Comparison of ENCODE assay signal across 22 cellular contexts in genomic region chr1:5164155-5164554, GRCh38.
DNase-seq lines count a peak whose midpoint lies in the region; ATAC-seq lines count a peak whose summit lies in the region.
"Had no signal": no experiment of that assay in that cellular context is flagged by ENCODE, and none has a peak within 500 bp of the region (broad histone marks: within the 10 kb centered on the region; RNA-seq: fewer than 3 reads in every experiment).

No MANE protein-coding gene starts in this region.

- no peaks in the 10 kb centered on the region for H3K4me1 ChIP-seq in mesendoderm (ENCODE audit: control insufficient read depth, low read depth, low read length)
- H3K4me1 ChIP-seq: heart right ventricle, stomach had no signal

- POLR2A ChIA-PET in activated CD4-positive, alpha-beta memory T cell treated with anti-CD3 and anti-CD28 coated beads for 36 hours (lab: Charles Lee), result no interaction called here
- POLR2A ChIA-PET in activated CD4-positive, alpha-beta memory T cell treated with anti-CD3 and anti-CD28 coated beads, Interleukin-2, amount 10 ng/mL, durations not matched to agents 7 days and 5 days (lab: Charles Lee), result no interaction called here

- peaks cover 16% of the 10 kb centered on the region for H3K27me3 Mint-ChIP-seq in activated CD4-positive, alpha-beta memory T cell treated with anti-CD3 and anti-CD28 coated beads for 36 hours
- H3K27me3 Mint-ChIP-seq in activated CD4-positive, alpha-beta memory T cell treated with anti-CD3 and anti-CD28 coated beads, Interleukin-2, amount 10 ng/mL, durations not matched to agents 7 days and 5 days, result no peaks in the 10 kb centered on the region

- no peaks in the 10 kb centered on the region for H3K4me1 Mint-ChIP-seq in activated CD4-positive, alpha-beta memory T cell treated with anti-CD3 and anti-CD28 coated beads for 36 hours (ENCODE audit: low read depth)
- no peaks in the 10 kb centered on the region for H3K4me1 Mint-ChIP-seq in activated CD4-positive, alpha-beta memory T cell treated with anti-CD3 and anti-CD28 coated beads, Interleukin-2, amount 10 ng/mL, durations not matched to agents 7 days and 5 days
- H3K4me1 Mint-ChIP-seq: nephron, T-cell, WTC11 had no signal

- no peak overlapping the region for H2BK15ac ChIP-seq in mesendoderm (replicated peaks; ENCODE audit: low read depth)

- no peak overlapping the region for H2AK5ac ChIP-seq in mesendoderm (ENCODE audit: low read length)

- intact Hi-C loops in activated CD4-positive, alpha-beta memory T cell treated with anti-CD3 and anti-CD28 coated beads for 36 hours (cut with micrococcal nuclease), result no loop called here

- no peaks in the 10 kb centered on the region for H3K79me1 ChIP-seq in mesendoderm (ENCODE audit: low read length)

- no peak overlapping the region for H2BK5ac ChIP-seq in mesendoderm (ENCODE audit: low read length)

- H3K9me3 Mint-ChIP-seq in activated CD4-positive, alpha-beta memory T cell treated with anti-CD3 and anti-CD28 coated beads for 36 hours, result peaks cover 3% of the 10 kb centered on the region
- H3K9me3 Mint-ChIP-seq in activated CD4-positive, alpha-beta memory T cell treated with anti-CD3 and anti-CD28 coated beads, Interleukin-2, amount 10 ng/mL, durations not matched to agents 7 days and 5 days, result peaks cover 6% of the 10 kb centered on the region
- H3K9me3 Mint-ChIP-seq: CD4-positive, alpha-beta T cell had no signal

- no peak overlapping the region for H3K4ac ChIP-seq in mesendoderm (ENCODE audit: low read depth, low read length)

- no peak overlapping the region for H3K4me3 ChIP-seq in mesendoderm (ENCODE audit: low read length)
- H3K4me3 ChIP-seq: heart right ventricle, stomach had no signal

- H3K18ac ChIP-seq in mesendoderm (ENCODE audit: low read length), result no peak overlapping the region

- DNase-seq in activated CD4-positive, alpha-beta memory T cell treated with anti-CD3 and anti-CD28 coated beads for 36 hours, result peak; percentile 39
- no peak for DNase-seq in activated CD4-positive, alpha-beta memory T cell treated with anti-CD3 and anti-CD28 coated beads, Interleukin-2, amount 10 ng/mL, durations not matched to agents 7 days and 5 days
- DNase-seq in HT1080 (ENCODE audit: low read depth) (peak; percentile 32), mesendoderm (peak; percentile 58), NCI-H1048 (lab: John Stamatoyannopoulos, UW) (no peak), iPS-NIHi7 (ENCODE audit: extremely low spot score) (no peak)
- peak; percentile 22 to 31 for DNase-seq in activated T-cell treated with anti-CD3 and anti-CD28 coated beads, Interleukin-2, amount 50 U/mL, for 48 hours
- DNase-seq: AML-193; aorta; CD4-positive, alpha-beta T cell; GOT3; heart right ventricle; left colon; mammary epithelial cell; NCI-H1105; NCI-H187; stomach; T-cell had no signal

- H3K23ac ChIP-seq in mesendoderm (ENCODE audit: low read length), result no peak overlapping the region

- no peak overlapping the region for H3K56ac ChIP-seq in mesendoderm (ENCODE audit: low read length)

- no peak overlapping the region for H3K9ac ChIP-seq in mesendoderm (ENCODE audit: low read length)

- H3K36me3 ChIP-seq in mesendoderm (ENCODE audit: control insufficient read depth, insufficient read depth, low read length), result no peaks in the 10 kb centered on the region
- H3K36me3 ChIP-seq: heart right ventricle, stomach had no signal

- H3K27ac ChIP-seq in mesendoderm (ENCODE audit: low read depth, low read length), result no peak overlapping the region
- H3K27ac ChIP-seq: heart right ventricle, stomach had no signal

- H3K36me3 Mint-ChIP-seq in activated CD4-positive, alpha-beta memory T cell treated with anti-CD3 and anti-CD28 coated beads for 36 hours, result no peaks in the 10 kb centered on the region
- H3K36me3 Mint-ChIP-seq in activated CD4-positive, alpha-beta memory T cell treated with anti-CD3 and anti-CD28 coated beads, Interleukin-2, amount 10 ng/mL, durations not matched to agents 7 days and 5 days (ENCODE audit: low read depth), result no peaks in the 10 kb centered on the region
- H3K36me3 Mint-ChIP-seq: activated naive CD8-positive, alpha-beta T cell; T-cell had no signal

- H4K8ac ChIP-seq in mesendoderm (ENCODE audit: low read depth, low read length), result no peak overlapping the region

- H3K27ac Mint-ChIP-seq in activated CD4-positive, alpha-beta memory T cell treated with anti-CD3 and anti-CD28 coated beads for 36 hours, result no peak overlapping the region
- H3K27ac Mint-ChIP-seq in activated CD4-positive, alpha-beta memory T cell treated with anti-CD3 and anti-CD28 coated beads, Interleukin-2, amount 10 ng/mL, durations not matched to agents 7 days and 5 days, result no peak overlapping the region
- H3K27ac Mint-ChIP-seq: activated naive CD8-positive, alpha-beta T cell; CD4-positive, alpha-beta T cell; nephron; T-cell; WTC11 had no signal

- no peaks in the 10 kb centered on the region for H3K27me3 ChIP-seq in mesendoderm (ENCODE audit: insufficient read depth, low read length, poor library complexity)

- H2BK120ac ChIP-seq in mesendoderm (ENCODE audit: low read depth, low read length), result no peak overlapping the region

- ATAC-seq in GM21526 (IDR thresholded peaks at IDR 0.05; ENCODE audit: low FRiP score, unreplicated experiment), result no peak
- ATAC-seq: heart right ventricle, left colon, T-cell, WTC11 had no signal

- H4K5ac ChIP-seq in mesendoderm (ENCODE audit: low read length), result no peak overlapping the region

- no peak overlapping the region for H3K4me3 Mint-ChIP-seq in activated CD4-positive, alpha-beta memory T cell treated with anti-CD3 and anti-CD28 coated beads for 36 hours
- no peak overlapping the region for H3K4me3 Mint-ChIP-seq in activated CD4-positive, alpha-beta memory T cell treated with anti-CD3 and anti-CD28 coated beads, Interleukin-2, amount 10 ng/mL, durations not matched to agents 7 days and 5 days
- H3K4me3 Mint-ChIP-seq: activated naive CD8-positive, alpha-beta T cell; CD4-positive, alpha-beta T cell; nephron; T-cell; WTC11 had no signal

- no peak overlapping the region for H3K4me2 ChIP-seq in mesendoderm (ENCODE audit: low read length)

- no peaks in the 10 kb centered on the region for H3K79me2 ChIP-seq in mesendoderm (ENCODE audit: control insufficient read depth, insufficient read depth, low read length)

- WGBS in mesendoderm (ENCODE audit: extremely low coverage, insufficient coverage, low lambda C conversion rate), result no CpG with 5 or more reads among the region's 5 CpGs

- CTCF ChIA-PET in activated CD4-positive, alpha-beta memory T cell treated with anti-CD3 and anti-CD28 coated beads for 36 hours (lab: Charles Lee), result no interaction called here
- CTCF ChIA-PET in activated CD4-positive, alpha-beta memory T cell treated with anti-CD3 and anti-CD28 coated beads, Interleukin-2, amount 10 ng/mL, durations not matched to agents 7 days and 5 days (lab: Charles Lee), result no interaction called here

Comparison
In these comparisons a context has a peak if more than half of its experiments do, and no peak if none do; other contexts are left out.
1. DNase-seq: peak in activated CD4-positive, alpha-beta memory T cell treated with anti-CD3 and anti-CD28 coated beads for 36 hours (single experiment), HT1080 (single experiment), activated T-cell treated with anti-CD3 and anti-CD28 coated beads, Interleukin-2, amount 50 U/mL, for 48 hours (2 of 2) and mesendoderm (single experiment); none in activated CD4-positive, alpha-beta memory T cell treated with anti-CD3 and anti-CD28 coated beads, Interleukin-2, amount 10 ng/mL, durations not matched to agents 7 days and 5 days (single experiment), NCI-H1048 (single experiment) and iPS-NIHi7 (single experiment).